ENCODE assay signal across 1 cellular context in genomic region chr16:27325736-27326135, GRCh38.
A peak's percentile ranks its signal among the peaks of the same experiment; 100 is the strongest.
TF ChIP-seq lines count a peak whose summit lies in the region.

No MANE protein-coding gene starts in this region.

TF ChIP-seq in GM12878, 131 proteins besides CTCF, POLR2A, EP300 and RAD21:
- TF ChIP-seq YY1 (IDR thresholded peaks at IDR 0.05; ENCODE audit: low read depth, low read length) = 0 out of 2 replicates have a peak, but pooled peaks have one; percentile 36
- no peak for TF ChIP-seq RCOR1 (conservative IDR thresholded peaks at IDR 0.05; ENCODE audit: low read depth, low read length)
